Comparison of ENCODE assay signal across 27 cellular contexts in the genomic region with DNA sequence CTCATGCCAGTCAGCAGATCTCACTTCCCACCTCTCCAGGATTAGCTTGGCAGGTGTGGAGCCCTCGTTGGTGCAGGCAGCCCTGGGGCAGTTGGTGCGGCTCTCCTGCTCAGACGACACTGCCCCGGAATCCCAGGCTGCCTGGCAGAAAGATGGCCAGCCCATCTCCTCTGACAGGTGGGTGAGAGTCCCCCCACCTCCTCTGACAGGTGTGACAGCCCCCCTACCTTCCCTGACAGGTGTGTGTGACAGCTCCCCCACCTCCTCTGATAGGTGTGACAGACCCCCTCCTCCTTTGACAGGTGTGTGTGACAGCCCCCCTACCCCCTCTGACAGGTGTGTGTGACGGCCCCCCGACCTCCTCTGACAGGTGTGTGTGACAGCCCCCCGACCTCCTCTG.
"Had no signal": no experiment of that assay in that cellular context is flagged by ENCODE, and none has a peak within 500 bp of the region (broad histone marks: within the 10 kb centered on the region; RNA-seq: fewer than 3 reads in every experiment).

No MANE protein-coding gene starts in this region.

- H3K36me3 Mint-ChIP-seq: mesothelial cell of epicardium, naive B cell, WTC11 had no signal

- H3K4me3 Mint-ChIP-seq: activated CD4-positive, alpha-beta memory T cell treated with anti-CD3 and anti-CD28 coated beads, Interleukin-2, amount 10 ng/mL, durations not matched to agents 7 days and 5 days; activated CD4-positive, alpha-beta T cell treated with anti-CD3 and anti-CD28 coated beads, Interleukin-2, amount 10 ng/mL, durations not matched to agents 7 days and 5 days; activated T-cell treated with anti-CD3 and anti-CD28 coated beads, Interleukin-2, amount 50 U/mL, for 24 hours; activated T-helper 17 cell treated with anti-CD3 and anti-CD28 coated beads, Interleukin-2, amount 50 U/mL, for 72 hours; effector memory CD8-positive, alpha-beta T cell; mesothelial cell of epicardium; naive B cell; neural crest cell; WTC11 had no signal

- H3K27ac Mint-ChIP-seq: activated CD4-positive, alpha-beta memory T cell treated with anti-CD3 and anti-CD28 coated beads, Interleukin-2, amount 10 ng/mL, durations not matched to agents 7 days and 5 days; activated CD4-positive, alpha-beta T cell treated with anti-CD3 and anti-CD28 coated beads, Interleukin-2, amount 10 ng/mL, durations not matched to agents 7 days and 5 days; activated T-cell treated with anti-CD3 and anti-CD28 coated beads, Interleukin-2, amount 50 U/mL, for 24 hours; activated T-helper 17 cell treated with anti-CD3 and anti-CD28 coated beads, Interleukin-2, amount 50 U/mL, for 72 hours; effector memory CD8-positive, alpha-beta T cell; mesothelial cell of epicardium; WTC11 had no signal

- ATAC-seq: activated T-helper 17 cell treated with anti-CD3 and anti-CD28 coated beads, Interleukin-2, amount 50 U/mL, for 72 hours; effector memory CD8-positive, alpha-beta T cell; gastrocnemius medialis; left cardiac atrium; left ventricle myocardium superior; upper lobe of right lung; WTC11 had no signal

- H3K4me1 Mint-ChIP-seq: activated CD4-positive, alpha-beta memory T cell treated with anti-CD3 and anti-CD28 coated beads, Interleukin-2, amount 10 ng/mL, durations not matched to agents 7 days and 5 days; activated CD4-positive, alpha-beta T cell treated with anti-CD3 and anti-CD28 coated beads, Interleukin-2, amount 10 ng/mL, durations not matched to agents 7 days and 5 days; activated T-helper 17 cell treated with anti-CD3 and anti-CD28 coated beads, Interleukin-2, amount 50 U/mL, for 72 hours; mesothelial cell of epicardium; naive B cell; WTC11 had no signal

- H3K9me3 Mint-ChIP-seq: activated CD4-positive, alpha-beta memory T cell treated with anti-CD3 and anti-CD28 coated beads, Interleukin-2, amount 10 ng/mL, durations not matched to agents 7 days and 5 days; activated CD4-positive, alpha-beta T cell treated with anti-CD3 and anti-CD28 coated beads, Interleukin-2, amount 10 ng/mL, durations not matched to agents 7 days and 5 days; activated T-cell treated with anti-CD3 and anti-CD28 coated beads, Interleukin-2, amount 50 U/mL, for 24 hours; activated T-helper 17 cell treated with anti-CD3 and anti-CD28 coated beads, Interleukin-2, amount 50 U/mL, for 72 hours; effector memory CD8-positive, alpha-beta T cell; mesothelial cell of epicardium; naive B cell; neural crest cell; WTC11 had no signal

- H3K27me3 Mint-ChIP-seq: activated CD4-positive, alpha-beta T cell treated with anti-CD3 and anti-CD28 coated beads, Interleukin-2, amount 10 ng/mL, durations not matched to agents 7 days and 5 days had no signal

- DNase-seq: activated CD4-positive, alpha-beta memory T cell treated with anti-CD3 and anti-CD28 coated beads, Interleukin-2, amount 10 ng/mL, durations not matched to agents 7 days and 5 days; activated CD4-positive, alpha-beta T cell treated with anti-CD3 and anti-CD28 coated beads for 1 hour; activated CD4-positive, alpha-beta T cell treated with anti-CD3 and anti-CD28 coated beads, Interleukin-2, amount 10 ng/mL, durations not matched to agents 7 days and 5 days; activated CD8-positive, alpha-beta memory T cell treated with anti-CD3 and anti-CD28 coated beads, Interleukin-2, amount 50 U/mL, for 48 hours; activated gamma-delta T cell treated with Interleukin-2 at 50 U/mL for 16 hours; activated naive CD4-positive, alpha-beta T cell treated with anti-CD3 and anti-CD28 coated beads, Interleukin-2, amount 50 U/mL, for 16 hours; activated T-cell treated with anti-CD3 and anti-CD28 coated beads, Interleukin-2, amount 50 U/mL, for 24 hours; amniotic stem cell; brain microvascular endothelial cell; cortex of kidney; effector memory CD8-positive, alpha-beta T cell; erythroblast; gastrocnemius medialis; left cardiac atrium; left ventricle myocardium superior; naive B cell; occipital lobe; stimulated activated CD4-positive, alpha-beta T cell treated with anti-CD3 and anti-CD28 coated beads, Interleukin-1b, Interleukin-23, amount 100 ng/mL, for 48 hours; stimulated activated CD4-positive, alpha-beta T cell treated with anti-CD3 and anti-CD28 coated beads, Interleukin-4, amount 100 ng/mL, for 4 hours; stimulated activated CD8-positive, alpha-beta memory T cell treated with anti-CD3 and anti-CD28 coated beads, Interleukin-4, amount 100 ng/mL, for 48 hours; stimulated activated naive CD4-positive, alpha-beta T cell; tibial artery; upper lobe of right lung had no signal
